Comparison of ENCODE assay signal across 22 cellular contexts in genomic region chr1:227547604-227548397, GRCh38.
"Had no signal": no experiment of that assay in that cellular context is flagged by ENCODE, and none has a peak within 500 bp of the region (broad histone marks: within the 10 kb centered on the region; RNA-seq: fewer than 3 reads in every experiment).

No MANE protein-coding gene starts in this region.

- H3K27me3 Mint-ChIP-seq: type B pancreatic cell had no signal

- H3K27ac Mint-ChIP-seq: activated naive CD8-positive, alpha-beta T cell treated with anti-CD3 and anti-CD28 coated beads for 36 hours; mesothelial cell of epicardium; type B pancreatic cell had no signal

- DNase-seq: activated CD4-positive, alpha-beta T cell treated with anti-CD3 and anti-CD28 coated beads for 1 hour; activated naive CD4-positive, alpha-beta T cell; activated naive CD8-positive, alpha-beta T cell treated with anti-CD3 and anti-CD28 coated beads for 36 hours; amniotic stem cell; erythroblast; foreskin melanocyte; glutamatergic neuron; hippocampal formation; left cardiac atrium; lower lobe of right lung; psoas muscle; stimulated activated CD4-positive, alpha-beta T cell treated with anti-CD3 and anti-CD28 coated beads, Interleukin-15, amount 100 ng/mL, for 24 hours; stimulated activated CD4-positive, alpha-beta T cell treated with anti-CD3 and anti-CD28 coated beads, Interleukin-4, amount 100 ng/mL, for 1 hour; stomach; T-helper 2 cell had no signal

- ATAC-seq: left cardiac atrium, lower lobe of right lung, psoas muscle, right cardiac atrium had no signal

- H3K4me3 Mint-ChIP-seq: activated naive CD8-positive, alpha-beta T cell treated with anti-CD3 and anti-CD28 coated beads for 36 hours; mesothelial cell of epicardium; neural crest cell; type B pancreatic cell had no signal

- H3K27ac ChIP-seq: cardiac muscle cell, lower lobe of right lung, psoas muscle, skin epidermis, stomach, VCaP had no signal

- H3K4me1 ChIP-seq: psoas muscle had no signal

- H3K4me3 ChIP-seq: cardiac muscle cell, lower lobe of right lung, psoas muscle, skin epidermis, stomach had no signal

- H3K36me3 Mint-ChIP-seq: type B pancreatic cell had no signal

- H3K36me3 ChIP-seq: cardiac muscle cell, lower lobe of right lung, stomach had no signal

- H3K27me3 ChIP-seq: cardiac muscle cell, stomach had no signal
